Comparison of ENCODE assay signal across 1 cellular context in genomic region chr1:231420959-231421615, GRCh38.
TF ChIP-seq lines count a peak whose summit lies in the region.

No MANE protein-coding gene starts in this region.

TF ChIP-seq in HEK293, 187 proteins besides CTCF, POLR2A, EP300 and RAD21 (continued from another document and continues in another):
- TF ChIP-seq ZNF768 (tag by site-specific recombination; IDR thresholded peaks at IDR 0.05): no peak
- TF ChIP-seq ZNF423 (tag by site-specific recombination; IDR thresholded peaks at IDR 0.05): 0 out of 2 replicates have a peak, but pooled peaks have one; percentile 7
- TF ChIP-seq ZNF37A (tag by site-specific recombination; IDR thresholded peaks at IDR 0.05): no peak
- no peak for TF ChIP-seq ZNF366 (tag by site-specific recombination; conservative IDR thresholded peaks at IDR 0.05)
- no peak for TF ChIP-seq ZNF791 (tag by site-specific recombination; IDR thresholded peaks at IDR 0.05)
- TF ChIP-seq ZBTB26 (tag by site-specific recombination; optimal IDR thresholded peaks at IDR 0.05): peak; percentile 96
- TF ChIP-seq PBX3 (CRISPR knock-in tag; IDR thresholded peaks at IDR 0.05): no peak; the same call in 1 of the 2 replicates
- TF ChIP-seq ZNF350 (tag by site-specific recombination; IDR thresholded peaks at IDR 0.05): no peak
- no peak for TF ChIP-seq ZNF280D (tag by site-specific recombination; IDR thresholded peaks at IDR 0.05)
- TF ChIP-seq WT1 (tag by site-specific recombination; IDR thresholded peaks at IDR 0.05): peak; percentile 32; the same call in 1 of the 2 replicates
- TF ChIP-seq ZNF488 (tag by site-specific recombination; IDR thresholded peaks at IDR 0.05): no peak
- TF ChIP-seq GLIS1 (tag by site-specific recombination; IDR thresholded peaks at IDR 0.05): no peak; the same call in 1 of the 2 replicates
- no peak for TF ChIP-seq ZNF48 (tag by site-specific recombination; IDR thresholded peaks at IDR 0.05)
- TF ChIP-seq ZSCAN30 (tag by site-specific recombination; IDR thresholded peaks at IDR 0.05): 0 out of 2 replicates have a peak, but pooled peaks have one; percentile 5
- TF ChIP-seq ZBTB8A (tag by site-specific recombination; IDR thresholded peaks at IDR 0.05): no peak; the same call in 1 of the 2 replicates
- peak; percentile 98 for TF ChIP-seq ZNF600 (tag by site-specific recombination; IDR thresholded peaks at IDR 0.05)
- TF ChIP-seq ZNF501 (tag by site-specific recombination; IDR thresholded peaks at IDR 0.05): peak; percentile 94
- TF ChIP-seq ZEB2 (tag by site-specific recombination; IDR thresholded peaks at IDR 0.05): peak; percentile 90
- peak; percentile 98 for TF ChIP-seq ZBTB17 (tag by site-specific recombination; IDR thresholded peaks at IDR 0.05)
- peak; percentile 90 for TF ChIP-seq REST (tag by site-specific recombination; IDR thresholded peaks at IDR 0.05)
- no peak; the same call in 1 of the 2 replicates for TF ChIP-seq KLF10 (tag by site-specific recombination; IDR thresholded peaks at IDR 0.05)
- TF ChIP-seq ZNF692 (tag by site-specific recombination; IDR thresholded peaks at IDR 0.05): peak; percentile 13; the same call in 1 of the 2 replicates
- TF ChIP-seq ZSCAN4 (tag by site-specific recombination; IDR thresholded peaks at IDR 0.05): peak; percentile 67; the same call in 1 of the 2 replicates
- TF ChIP-seq ZNF335 (tag by site-specific recombination; conservative IDR thresholded peaks at IDR 0.05): peak; percentile 92
- no peak for TF ChIP-seq PRDM1 (tag by site-specific recombination; IDR thresholded peaks at IDR 0.05)
- TF ChIP-seq ZNF221 (tag by site-specific recombination; IDR thresholded peaks at IDR 0.05; ENCODE audit: borderline replicate concordance): no peak
- TF ChIP-seq OSR2 (tag by site-specific recombination; IDR thresholded peaks at IDR 0.05): peak; percentile 45; the same call in 1 of the 2 replicates
- 0 out of 2 replicates have a peak, but pooled peaks have one; percentile 85 for TF ChIP-seq ZNF645 (tag by site-specific recombination; IDR thresholded peaks at IDR 0.05)
- no peak for TF ChIP-seq ZNF157 (tag by site-specific recombination; IDR thresholded peaks at IDR 0.05)
- 0 out of 2 replicates have a peak, but pooled peaks have one; percentile 29 for TF ChIP-seq ZSCAN16 (tag by site-specific recombination; IDR thresholded peaks at IDR 0.05)
- TF ChIP-seq TRIM28 (IDR thresholded peaks at IDR 0.05; ENCODE audit: borderline replicate concordance, low read length): no peak
- TF ChIP-seq ZNF2 (tag by site-specific recombination; IDR thresholded peaks at IDR 0.05): peak; percentile 75
- peak; percentile 52; the same call in 1 of the 2 replicates for TF ChIP-seq MYNN (tag by site-specific recombination; IDR thresholded peaks at IDR 0.05; ENCODE audit: borderline replicate concordance)
- no peak for TF ChIP-seq ZNF174 (tag by site-specific recombination; IDR thresholded peaks at IDR 0.05)
- TF ChIP-seq ZNF596 (tag by site-specific recombination; IDR thresholded peaks at IDR 0.05): no peak
- TF ChIP-seq ZNF394 (tag by site-specific recombination; IDR thresholded peaks at IDR 0.05; ENCODE audit: borderline replicate concordance): 0 out of 2 replicates have a peak, but pooled peaks have one; percentile 3
- TF ChIP-seq SP7 (tag by site-specific recombination; IDR thresholded peaks at IDR 0.05): no peak
- no peak for TF ChIP-seq ZNF830 (tag by site-specific recombination; IDR thresholded peaks at IDR 0.05; ENCODE audit: low read depth)
- peak; percentile 93 for TF ChIP-seq ZNF837 (tag by site-specific recombination; IDR thresholded peaks at IDR 0.05)
- TF ChIP-seq GLIS2 (tag by site-specific recombination; IDR thresholded peaks at IDR 0.05): no peak
- peak; percentile 74; the same call in 1 of the 2 replicates for TF ChIP-seq BCL11A (tag by site-specific recombination; IDR thresholded peaks at IDR 0.05; ENCODE audit: low read depth)
- TF ChIP-seq ZNF792 (tag by site-specific recombination; IDR thresholded peaks at IDR 0.05): 0 out of 2 replicates have a peak, but pooled peaks have one; percentile 23
- no peak for TF ChIP-seq ELK4 (IDR thresholded peaks at IDR 0.05; ENCODE audit: borderline replicate concordance, low read depth, low read length)
- TF ChIP-seq ZNF449 (tag by site-specific recombination; IDR thresholded peaks at IDR 0.05): peak; percentile 35; the same call in 1 of the 2 replicates
- no peak for TF ChIP-seq ZNF623 (tag by site-specific recombination; IDR thresholded peaks at IDR 0.05)
- TF ChIP-seq ZBTB20 (tag by site-specific recombination; IDR thresholded peaks at IDR 0.05): peak; percentile 95
- no peak for TF ChIP-seq ZNF571 (tag by site-specific recombination; IDR thresholded peaks at IDR 0.05)
